ENCODE assay signal across 8 cellular contexts in genomic region chr7:30412810-30413504, GRCh38.
A peak's percentile ranks its signal among the peaks of the same experiment; 100 is the strongest.
DNase-seq lines count a peak whose midpoint lies in the region; ATAC-seq, FAIRE-seq and TF ChIP-seq lines count a peak whose summit lies in the region.

No MANE protein-coding gene starts in this region.

- H3K9ac ChIP-seq in K562 (ENCODE audit: insufficient read depth in 1 of 2, low read depth in 2 of 2, low read length in 2 of 2): no peak overlapping the region
- H3K9ac ChIP-seq in smooth muscle cell (ENCODE audit: low read depth): no peak overlapping the region

- H3K4me2 ChIP-seq in K562 (ENCODE audit: insufficient read depth, low read length): no peak overlapping the region
- H3K4me2 ChIP-seq in smooth muscle cell: no peak overlapping the region

- peaks cover 5% of the 10 kb centered on the region; the same call in 1 of the 2 replicates for H3K9me3 ChIP-seq in K562 (replicated peaks; ENCODE audit: control insufficient read depth, insufficient read depth, low read depth, low read length)
- no peaks in the 10 kb centered on the region for H3K9me3 ChIP-seq in smooth muscle cell (replicated peaks; ENCODE audit: low read depth)

- TF ChIP-seq RAD21 in K562 (CRISPR knock-in tag; conservative IDR thresholded peaks at IDR 0.05 in 1 of 2, IDR thresholded peaks at IDR 0.05 in 1 of 2): peak; percentile 85 to 92

- H3K79me2 ChIP-seq in K562 (ENCODE audit: control insufficient read depth, insufficient read depth, low read length) (no peaks in the 10 kb centered on the region), smooth muscle cell (ENCODE audit: low read depth) (no peaks in the 10 kb centered on the region)

- H3K27ac ChIP-seq in 22Rv1 (no peak overlapping the region), K562 (ENCODE audit: extremely low read depth, low read depth, low read length) (no peak overlapping the region), smooth muscle cell (ENCODE audit: low read depth) (no peak overlapping the region)

- intact Hi-C loops in K562 (cut with micrococcal nuclease): loop anchor here (2.0 kb wide), 4 partner anchors 128 to 248 kb away; partner anchors contain the start of gene ZNRF2

- H2AFZ ChIP-seq in K562 (ENCODE audit: low read depth, low read length) (no peak overlapping the region), smooth muscle cell (ENCODE audit: low read depth) (no peak overlapping the region)

- peak; percentile 94 for ATAC-seq in K562

- DNase-seq in GM10266 (ENCODE audit: extremely low spot score) (peak; percentile 39), NCI-H226 (peak; percentile 68), K562 (ENCODE audit: extremely low read depth in 1 of 4, low spot score in 3 of 4) (peak; percentile 36 to 77 (median 54)), iPS DF 4.7 (ENCODE audit: extremely low read depth, low spot score) (peak; percentile 68), smooth muscle cell (lab: John Stamatoyannopoulos, UW; ENCODE audit: unreplicated experiment) (no peak), GDM1 (lab: John Stamatoyannopoulos, UW) (no peak)
- no peak for DNase-seq in activated effector memory CD4-positive, alpha-beta T cell treated with Interleukin-2 at 50 U/mL for 16 hours

- no peaks in the 10 kb centered on the region for H3K9me1 ChIP-seq in K562 (ENCODE audit: control insufficient read depth, insufficient read depth, low read length)

- BruUV-seq in K562 (replicated peaks; lab: Mats Ljungman, UMichigan): no TSS peak

- H4K20me1 ChIP-seq in K562 (replicated peaks; ENCODE audit: control insufficient read depth, insufficient read depth, low read length) (no peaks in the 10 kb centered on the region), smooth muscle cell (ENCODE audit: low read depth) (no peaks in the 10 kb centered on the region)

- H3K36me3 ChIP-seq in K562 (ENCODE audit: control insufficient read depth, insufficient read depth, low read length): no peaks in the 10 kb centered on the region
- no peaks in the 10 kb centered on the region for H3K36me3 ChIP-seq in smooth muscle cell (ENCODE audit: low read depth)

- H3F3A ChIP-seq in smooth muscle cell (ENCODE audit: low read depth): no peaks in the 10 kb centered on the region

- peak; percentile 93 for FAIRE-seq in K562 (lab: Jason Lieb, UNC)

- no peak for TF ChIP-seq EP300 in K562 (IDR thresholded peaks at IDR 0.05; ENCODE audit: low read length)

- peak; percentile 69 for TF ChIP-seq CTCF in 22Rv1 (IDR thresholded peaks at IDR 0.05)
- peak; percentile 56 for TF ChIP-seq CTCF in GM10266 (IDR thresholded peaks at IDR 0.05; ENCODE audit: control insufficient read depth, insufficient read depth, low read depth, missing control alignments)
- TF ChIP-seq CTCF in K562 (IDR thresholded peaks at IDR 0.05 in 2 of 3, conservative IDR thresholded peaks at IDR 0.05 in 1 of 3; ENCODE audit: insufficient read depth in 2 of 3, low read depth in 1 of 3, low read length in 3 of 3): peak; percentile 55 to 75 (median 75)
- peak; percentile 49 for TF ChIP-seq CTCF in smooth muscle cell (IDR thresholded peaks at IDR 0.05; ENCODE audit: borderline replicate concordance, insufficient read depth, poor library complexity, severe bottlenecking)

- H3K4me3 ChIP-seq in K562 (no peak overlapping the region), smooth muscle cell (no peak overlapping the region)

- CTCF ChIA-PET in K562 (lab: Yijun Ruan, JAX; ENCODE audit: low intra/inter-chr PET ratio): interaction anchor here (0.7 to 3.4 kb wide), 5 partner anchors 128 to 777 kb away, joined by 3 to 25 read pairs (median 5); no protein-coding TSS in a partner anchor

- no peaks in the 10 kb centered on the region for H3K27me3 ChIP-seq in K562 (ENCODE audit: control insufficient read depth in 2 of 2, insufficient read depth in 2 of 2, low read length in 2 of 2)
- peaks cover 4% of the 10 kb centered on the region for H3K27me3 ChIP-seq in smooth muscle cell (ENCODE audit: low read depth)

- no peak for TF ChIP-seq POLR2A in K562 (conservative IDR thresholded peaks at IDR 0.05)

- POLR2A ChIA-PET in K562 (lab: Yijun Ruan, JAX): no interaction called here

- no peaks in the 10 kb centered on the region; a peak in 1 of 5 replicates for H3K4me1 ChIP-seq in K562 (replicated peaks in 1 of 2; ENCODE audit: control insufficient read depth in 2 of 2, insufficient read depth in 2 of 2, low read length in 2 of 2)
- peaks cover 3% of the 10 kb centered on the region for H3K4me1 ChIP-seq in smooth muscle cell (ENCODE audit: low read depth)

- 42% methylated on average over 5 of the region's 5 CpGs for WGBS in K562 (ENCODE audit: insufficient coverage, low coverage, missing lambda C conversion rate)
- 53% methylated on average over 5 of the region's 5 CpGs for WGBS in smooth muscle cell (ENCODE audit: low lambda C conversion rate)

- in situ Hi-C loops in K562 (cut with MboI): loop anchor here (5.0 kb wide), 2 partner anchors 136 to 251 kb away; no protein-coding TSS in a partner anchor

TF ChIP-seq in K562, 482 proteins besides CTCF, POLR2A, EP300 and RAD21 (continues in another document):
- TF ChIP-seq TAL1 (IDR thresholded peaks at IDR 0.05) (no peak), ADNP (tag; IDR thresholded peaks at IDR 0.05) (0 out of 2 replicates have a peak, but pooled peaks have one; percentile 10), BHLHE40 (IDR thresholded peaks at IDR 0.05; ENCODE audit: low read length) (peak; percentile 64), RBM17 (IDR thresholded peaks at IDR 0.05; ENCODE audit: borderline replicate concordance, low read depth, low read length) (no peak), CC2D1A (IDR thresholded peaks at IDR 0.05) (0 out of 2 replicates have a peak, but pooled peaks have one; percentile 35), MAZ (CRISPR knock-in tag; conservative IDR thresholded peaks at IDR 0.05 in 1 of 2, IDR thresholded peaks at IDR 0.05 in 1 of 2) (0 out of 4 replicates have a peak, but pooled peaks of 1 of the 2 experiments have one; percentile 33), FOXO4 (CRISPR knock-in tag; IDR thresholded peaks at IDR 0.05) (no peak), MAFG (tag; conservative IDR thresholded peaks at IDR 0.05) (peak; percentile 25; the same call in 1 of the 2 replicates), DACH1 (IDR thresholded peaks at IDR 0.05; ENCODE audit: partially characterized antibody) (no peak), KAT2B (IDR thresholded peaks at IDR 0.05; ENCODE audit: low read depth, low read length) (no peak), ZC3H4 (CRISPR knock-in tag; IDR thresholded peaks at IDR 0.05; ENCODE audit: borderline replicate concordance) (no peak), KLF13 (tag; IDR thresholded peaks at IDR 0.05; ENCODE audit: borderline replicate concordance, low read depth) (no peak), ZNF24 (IDR thresholded peaks at IDR 0.05) (peak; percentile 30; the same call in 1 of the 2 replicates), CBX2 (IDR thresholded peaks at IDR 0.05; ENCODE audit: insufficient read depth, low read length, poor library complexity, severe bottlenecking) (no peak), MTF1 (CRISPR knock-in tag; IDR thresholded peaks at IDR 0.05; ENCODE audit: borderline replicate concordance) (no peak), E2F1 (CRISPR knock-in tag; IDR thresholded peaks at IDR 0.05) (no peak), FOXK2 (conservative IDR thresholded peaks at IDR 0.05 in 1 of 2, IDR thresholded peaks at IDR 0.05 in 1 of 2; ENCODE audit: low read depth in 2 of 2) (no peak), ZNF699 (CRISPR knock-in tag; IDR thresholded peaks at IDR 0.05; ENCODE audit: insufficient replicate concordance) (no peak), ARHGAP35 (IDR thresholded peaks at IDR 0.05; ENCODE audit: partially characterized antibody) (no peak), ELF4 (CRISPR knock-in tag; IDR thresholded peaks at IDR 0.05) (no peak), ETV1 (tag; conservative IDR thresholded peaks at IDR 0.05; ENCODE audit: low read depth) (0 out of 2 replicates have a peak, but pooled peaks have one; percentile 21), ZNF668 (CRISPR knock-in tag; IDR thresholded peaks at IDR 0.05) (no peak), ZNF212 (CRISPR knock-in tag; IDR thresholded peaks at IDR 0.05) (no peak), RBM25 (IDR thresholded peaks at IDR 0.05; ENCODE audit: low read depth, low read length, severe bottlenecking) (peak; percentile 53), ESRRA (IDR thresholded peaks at IDR 0.05; ENCODE audit: borderline replicate concordance, low read depth) (0 out of 2 replicates have a peak, but pooled peaks have one; percentile 11), NFRKB (IDR thresholded peaks at IDR 0.05; ENCODE audit: low read depth) (no peak), KDM2B (CRISPR knock-in tag; IDR thresholded peaks at IDR 0.05) (no peak)

Comparison
In these comparisons a context has a peak if more than half of its experiments do, and no peak if none do; other contexts are left out.
1. DNase-seq: peak in GM10266 (single experiment), NCI-H226 (single experiment), K562 (4 of 4) and iPS DF 4.7 (single experiment); none in smooth muscle cell (single experiment), GDM1 (single experiment) and activated effector memory CD4-positive, alpha-beta T cell treated with Interleukin-2 at 50 U/mL for 16 hours (single experiment).
2. Peak in every context shown above with its lines, with median percentiles within 50 percentile points of each other: CTCF ChIP-seq.